ENCODE assay signal across 8 cellular contexts in the genomic region with DNA sequence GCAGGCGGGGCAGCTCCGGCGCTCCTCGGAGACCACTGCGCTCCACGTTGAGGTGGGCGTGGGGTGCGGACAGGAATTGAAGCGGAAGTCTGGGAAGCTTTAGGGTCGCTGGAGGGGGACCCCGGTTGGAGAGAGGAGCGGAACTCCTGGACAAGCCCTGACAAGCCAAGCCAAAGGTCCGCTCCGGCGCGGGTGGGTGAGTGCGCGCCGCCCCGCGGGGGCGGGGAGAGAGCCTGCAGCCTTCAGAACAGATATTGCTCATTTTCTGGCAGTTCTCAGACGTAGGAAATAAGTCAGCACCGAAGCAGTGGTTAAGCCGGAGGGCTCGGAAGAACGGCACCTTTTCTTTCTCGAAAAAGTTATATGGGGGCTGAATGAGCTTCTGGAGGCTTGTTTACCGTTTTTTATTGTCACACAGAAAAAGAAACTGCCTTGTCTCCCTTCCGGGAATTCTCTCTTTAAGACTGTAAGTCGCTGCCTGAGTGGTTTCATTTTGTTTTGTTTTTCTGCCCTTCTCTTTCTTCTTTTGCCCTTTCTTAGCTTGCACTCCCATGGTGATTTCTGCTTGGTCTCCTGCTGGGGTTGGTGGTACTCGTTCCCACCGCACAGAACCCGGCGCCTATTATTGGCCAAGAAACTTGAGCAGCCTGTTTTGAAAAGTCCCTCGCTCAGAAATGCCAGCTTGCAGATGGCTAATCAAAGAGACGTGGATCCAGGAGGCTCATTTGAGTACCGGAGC. TPM values are rescaled to one million over a fixed set of nuclear protein-coding genes. Genes with fewer than 3 reads are reported as not detected.
A peak's percentile ranks its signal among the peaks of the same experiment; 100 is the strongest.
DNase-seq lines count a peak whose midpoint lies in the region; TF ChIP-seq lines count a peak whose summit lies in the region.

No MANE protein-coding gene starts in this region.

- DNase-seq in EH (ENCODE audit: low read depth) (peak; percentile 75), H7 (peak; percentile 63), NAMALWA (ENCODE audit: low spot score) (peak; percentile 78), COR-L47 (lab: John Stamatoyannopoulos, UW) (no peak)
- peak; percentile 52 for DNase-seq in activated CD4-positive, alpha-beta T cell treated with anti-CD3 and anti-CD28 coated beads, Interleukin-2, amount 50 U/mL, for 1 hour
- peak; percentile 68 to 73 for DNase-seq in stimulated activated CD4-positive, alpha-beta T cell treated with anti-CD3 and anti-CD28 coated beads, Interleukin-4, amount 100 ng/mL, for 4 hours

- intact Hi-C loops in dendritic cell treated with granulocyte-macrophage colony-stimulating factor and Interleukin-4, amounts not matched to agents 40 ng/mL and 50 ng/mL, for 4 days (cut with micrococcal nuclease), result loop anchor here (5.0 kb wide), 1 partner anchor 96 kb away; no protein-coding TSS in a partner anchor

- peaks cover 33% of the 10 kb centered on the region for H3K27me3 ChIP-seq in H7 (ENCODE audit: control insufficient read depth, insufficient read depth, low read length)
- H3K27me3 ChIP-seq in liver (ENCODE audit: control insufficient read depth in 4 of 4, insufficient read depth in 4 of 4, low read length in 3 of 4), result no peaks in the 10 kb centered on the region

- H3K27me3 Mint-ChIP-seq in dendritic cell treated with granulocyte-macrophage colony-stimulating factor and Interleukin-4, amounts not matched to agents 40 ng/mL and 50 ng/mL, for 4 days, result peaks cover 2% of the 10 kb centered on the region

- H3K27ac ChIP-seq in liver (ENCODE audit: low read depth in 1 of 2, low read length in 2 of 2), result peak overlapping the region; percentile 96 to 99

- H3K9me3 Mint-ChIP-seq in dendritic cell treated with granulocyte-macrophage colony-stimulating factor and Interleukin-4, amounts not matched to agents 40 ng/mL and 50 ng/mL, for 4 days, result peaks cover 5% of the 10 kb centered on the region

- TF ChIP-seq CTCF in liver (IDR thresholded peaks at IDR 0.05; ENCODE audit: low read depth, low read length, missing input control), result peak; percentile 8

- WGBS in liver, result under 1% methylated on average over 38 of the region's 38 CpGs

- H3K27ac Mint-ChIP-seq in dendritic cell treated with granulocyte-macrophage colony-stimulating factor and Interleukin-4, amounts not matched to agents 40 ng/mL and 50 ng/mL, for 4 days, result peak overlapping the region; percentile 95

- H3K36me3 Mint-ChIP-seq in dendritic cell treated with granulocyte-macrophage colony-stimulating factor and Interleukin-4, amounts not matched to agents 40 ng/mL and 50 ng/mL, for 4 days (ENCODE audit: low read depth), result peaks cover 20% of the 10 kb centered on the region

- no peaks in the 10 kb centered on the region for H3K9me3 ChIP-seq in liver (ENCODE audit: control insufficient read depth in 4 of 4, low read length in 3 of 4)

- TF ChIP-seq RAD21 in liver (IDR thresholded peaks at IDR 0.05), result no peak

- peak overlapping the region; percentile 83 to 98 for H3K9ac ChIP-seq in liver (ENCODE audit: low read depth in 1 of 2, low read length in 2 of 2)

- peak overlapping the region; percentile 64 for H3K4me3 ChIP-seq in H7 (ENCODE audit: insufficient read depth, low read depth, low read length)
- peak overlapping the region; percentile 94 to 95 (median 95) for H3K4me3 ChIP-seq in liver (ENCODE audit: low read depth in 1 of 3, low read length in 3 of 3)

- H3K36me3 ChIP-seq in H7 (replicated peaks; ENCODE audit: control insufficient read depth, insufficient read depth, low read length) (no peaks in the 10 kb centered on the region), liver (ENCODE audit: control insufficient read depth in 4 of 4, insufficient read depth in 3 of 4, low read depth in 1 of 4, low read length in 3 of 4) (no peaks in the 10 kb centered on the region)

- peak overlapping the region; percentile 99 for H3K4me3 Mint-ChIP-seq in dendritic cell treated with granulocyte-macrophage colony-stimulating factor and Interleukin-4, amounts not matched to agents 40 ng/mL and 50 ng/mL, for 4 days

- peaks cover 5 to 58% (median 53%) of the 10 kb centered on the region in 4 donors for H3K4me1 ChIP-seq in liver (ENCODE audit: control insufficient read depth in 4 of 4, insufficient read depth in 4 of 4, low read length in 3 of 4)

- peaks cover 35% of the 10 kb centered on the region for H3K4me1 Mint-ChIP-seq in dendritic cell treated with granulocyte-macrophage colony-stimulating factor and Interleukin-4, amounts not matched to agents 40 ng/mL and 50 ng/mL, for 4 days (ENCODE audit: low read depth)

TF ChIP-seq in liver, 16 proteins besides CTCF, POLR2A, EP300 and RAD21:
- TF ChIP-seq SP1 (IDR thresholded peaks at IDR 0.05), result no peak
- TF ChIP-seq EGR1 (IDR thresholded peaks at IDR 0.05; ENCODE audit: low read depth in 2 of 2), result peak; percentile 56 to 85
- TF ChIP-seq FOXA1 (IDR thresholded peaks at IDR 0.05), result no peak
- no peak for TF ChIP-seq NR2F2 (IDR thresholded peaks at IDR 0.05)
- no peak for TF ChIP-seq ZBTB33 (IDR thresholded peaks at IDR 0.05)
- TF ChIP-seq, protein P1, sequence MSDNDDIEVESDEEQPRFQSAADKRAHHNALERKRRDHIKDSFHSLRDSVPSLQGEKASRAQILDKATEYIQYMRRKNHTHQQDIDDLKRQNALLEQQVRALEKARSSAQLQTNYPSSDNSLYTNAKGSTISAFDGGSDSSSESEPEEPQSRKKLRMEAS (IDR thresholded peaks at IDR 0.05), result no peak
- TF ChIP-seq, protein P2, sequence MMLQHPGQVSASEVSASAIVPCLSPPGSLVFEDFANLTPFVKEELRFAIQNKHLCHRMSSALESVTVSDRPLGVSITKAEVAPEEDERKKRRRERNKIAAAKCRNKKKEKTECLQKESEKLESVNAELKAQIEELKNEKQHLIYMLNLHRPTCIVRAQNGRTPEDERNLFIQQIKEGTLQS (IDR thresholded peaks at IDR 0.05), result no peak
- no peak for TF ChIP-seq FOXA2 (IDR thresholded peaks at IDR 0.05)
- TF ChIP-seq, protein P3, sequence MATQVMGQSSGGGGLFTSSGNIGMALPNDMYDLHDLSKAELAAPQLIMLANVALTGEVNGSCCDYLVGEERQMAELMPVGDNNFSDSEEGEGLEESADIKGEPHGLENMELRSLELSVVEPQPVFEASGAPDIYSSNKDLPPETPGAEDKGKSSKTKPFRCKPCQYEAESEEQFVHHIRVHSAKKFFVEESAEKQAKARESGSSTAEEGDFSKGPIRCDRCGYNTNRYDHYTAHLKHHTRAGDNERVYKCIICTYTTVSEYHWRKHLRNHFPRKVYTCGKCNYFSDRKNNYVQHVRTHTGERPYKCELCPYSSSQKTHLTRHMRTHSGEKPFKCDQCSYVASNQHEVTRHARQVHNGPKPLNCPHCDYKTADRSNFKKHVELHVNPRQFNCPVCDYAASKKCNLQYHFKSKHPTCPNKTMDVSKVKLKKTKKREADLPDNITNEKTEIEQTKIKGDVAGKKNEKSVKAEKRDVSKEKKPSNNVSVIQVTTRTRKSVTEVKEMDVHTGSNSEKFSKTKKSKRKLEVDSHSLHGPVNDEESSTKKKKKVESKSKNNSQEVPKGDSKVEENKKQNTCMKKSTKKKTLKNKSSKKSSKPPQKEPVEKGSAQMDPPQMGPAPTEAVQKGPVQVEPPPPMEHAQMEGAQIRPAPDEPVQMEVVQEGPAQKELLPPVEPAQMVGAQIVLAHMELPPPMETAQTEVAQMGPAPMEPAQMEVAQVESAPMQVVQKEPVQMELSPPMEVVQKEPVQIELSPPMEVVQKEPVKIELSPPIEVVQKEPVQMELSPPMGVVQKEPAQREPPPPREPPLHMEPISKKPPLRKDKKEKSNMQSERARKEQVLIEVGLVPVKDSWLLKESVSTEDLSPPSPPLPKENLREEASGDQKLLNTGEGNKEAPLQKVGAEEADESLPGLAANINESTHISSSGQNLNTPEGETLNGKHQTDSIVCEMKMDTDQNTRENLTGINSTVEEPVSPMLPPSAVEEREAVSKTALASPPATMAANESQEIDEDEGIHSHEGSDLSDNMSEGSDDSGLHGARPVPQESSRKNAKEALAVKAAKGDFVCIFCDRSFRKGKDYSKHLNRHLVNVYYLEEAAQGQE (IDR thresholded peaks at IDR 0.05), result peak; percentile 72
- TF ChIP-seq HNF4G (IDR thresholded peaks at IDR 0.05), result no peak
- peak in 1 of 2 donors; percentile 2 for TF ChIP-seq HNF4A (conservative IDR thresholded peaks at IDR 0.05)
- no peak for TF ChIP-seq JUND (IDR thresholded peaks at IDR 0.05)
- no peak for TF ChIP-seq RXRA (IDR thresholded peaks at IDR 0.05)
- TF ChIP-seq YY1 (IDR thresholded peaks at IDR 0.05), result no peak
- TF ChIP-seq TAF1 (conservative IDR thresholded peaks at IDR 0.05), result peak; percentile 10
- TF ChIP-seq GABPA (IDR thresholded peaks at IDR 0.05 in 1 of 2, conservative IDR thresholded peaks at IDR 0.05 in 1 of 2), result no peak
TF ChIP-seq in liver: peak in this region for 4.

RNA-seq across cellular contexts. Expression of gene FAS, which starts 0.7 kb away (rescaled TPM):
- total RNA-seq in H7 (2014; rRNA removed; shearing (Covaris generic)), result 0.14 TPM in 1 of 2 replicates, not detected in the other
- 10 to 100 TPM in 1 of 2 donors, 1 to 10 TPM in 1; 2.2 to 13.2 TPM for total RNA-seq in liver
- polyA plus RNA-seq in liver, result 1 to 10 TPM; 5.6 to 6.2 TPM

RNA-seq across cellular contexts. Expression of gene ACTA2, which starts 38.8 kb away (rescaled TPM):
- not detected in 2 replicates for total RNA-seq in H7 (2014; rRNA removed; shearing (Covaris generic))
- 100 to 1,000 TPM in 1 of 2 donors, 10 to 100 TPM in 1; 13.2 to 182 TPM for total RNA-seq in liver
- 100 to 1,000 TPM in 1 of 2 donors, 10 to 100 TPM in 1; 16.8 to 130 TPM for polyA plus RNA-seq in liver

Comparison
In these comparisons a context has a peak if more than half of its experiments do, and no peak if none do; other contexts are left out.
1. RNA of gene ACTA2, which starts 38.8 kb away (total RNA-seq): 13.2 to 182 TPM in liver; not detected in H7; every median in the first group is over 10 times any median in the second.